8 cellular contexts compared by ENCODE assay signal in genomic region chr4:51895816-51896408, GRCh38. TPM values are rescaled to one million over a fixed set of nuclear protein-coding genes. Genes with fewer than 3 reads are reported as not detected.
DNase-seq lines count a peak whose midpoint lies in the region; ATAC-seq, FAIRE-seq and TF ChIP-seq lines count a peak whose summit lies in the region.

No MANE protein-coding gene starts in this region.

- peak; percentile 76 for FAIRE-seq in G401.6 (lab: Jason Lieb, UNC)

- TF ChIP-seq CTCF in RWPE2 (IDR thresholded peaks at IDR 0.05; ENCODE audit: poor library complexity, severe bottlenecking): peak; percentile 86

- H3K4me3 ChIP-seq in RWPE2 (ENCODE audit: severe bottlenecking): no peak overlapping the region

- no peaks in the 10 kb centered on the region for H3K9me3 ChIP-seq in RWPE2 (ENCODE audit: severe bottlenecking)

- ATAC-seq in GM21723 (IDR thresholded peaks at IDR 0.05; ENCODE audit: unreplicated experiment): peak; percentile 98
- ATAC-seq in RWPE2 (ENCODE audit: low read depth): peak; percentile 89

- DNase-seq in HuH-7.5 (ENCODE audit: low spot score) (peak; percentile 66), RWPE2 (ENCODE audit: low spot score) (no peak), glomerular visceral epithelial cell (ENCODE audit: extremely low spot score) (peak; percentile 57), posterior cingulate gyrus (peak in 8 of 10 donors; percentile 48 to 92 (median 68)), mesenteric fat pad (ENCODE audit: low spot score) (no peak)
- DNase-seq in activated gamma-delta T cell treated with anti-CD3 and anti-CD28 coated beads, Interleukin-2, amount 50 U/mL, for 16 hours (ENCODE audit: low read depth): peak; percentile 25

- intact Hi-C loops in posterior cingulate gyrus (cut with DNase I): loop anchor here (2.0 kb wide), 1 partner anchor 131 kb away; no protein-coding TSS in a partner anchor

- H3K27me3 ChIP-seq in RWPE2 (ENCODE audit: insufficient read depth, poor library complexity, severe bottlenecking): no peaks in the 10 kb centered on the region

- H3K4me1 ChIP-seq in RWPE2 (ENCODE audit: insufficient read depth, poor library complexity, severe bottlenecking): no peaks in the 10 kb centered on the region

- H3K36me3 ChIP-seq in RWPE2 (ENCODE audit: low read depth): peaks cover 83% of the 10 kb centered on the region

- H3K27ac ChIP-seq in RWPE2 (ENCODE audit: poor library complexity, severe bottlenecking): no peak overlapping the region

RNA-seq across cellular contexts. Expression of gene DCUN1D4, which starts 53.0 kb away (rescaled TPM):
- 59.1 TPM for total RNA-seq in mesenteric fat pad

Comparison
In these comparisons a context has a peak if more than half of its experiments do, and no peak if none do; other contexts are left out.
1. DNase-seq: peak in HuH-7.5 (single experiment), activated gamma-delta T cell treated with anti-CD3 and anti-CD28 coated beads, Interleukin-2, amount 50 U/mL, for 16 hours (single experiment), glomerular visceral epithelial cell (single experiment) and posterior cingulate gyrus (8 of 10); none in RWPE2 (single experiment) and mesenteric fat pad (single experiment).